ENCODE assay signal across 8 cellular contexts in genomic region chr11:73875840-73876239, GRCh38. TPM values are rescaled to one million over a fixed set of nuclear protein-coding genes. Genes with fewer than 3 reads are reported as not detected.
DNase-seq lines count a peak whose midpoint lies in the region; ATAC-seq, FAIRE-seq and TF ChIP-seq lines count a peak whose summit lies in the region.

No MANE protein-coding gene starts in this region.

- no peak for TF ChIP-seq CTCF in keratinocyte (optimal IDR thresholded peaks at IDR 0.05 in 1 of 3, IDR thresholded peaks at IDR 0.05 in 1 of 3, conservative IDR thresholded peaks at IDR 0.05 in 1 of 3; ENCODE audit: extremely low read depth in 1 of 3, insufficient read depth in 2 of 3, low read length in 3 of 3)

- peak overlapping the region; percentile 99 for H3K9ac ChIP-seq in keratinocyte (ENCODE audit: control insufficient read depth, extremely low read depth, insufficient read depth, low read length)

- peak overlapping the region; percentile 67 to 100 (median 99) for H3K4me3 ChIP-seq in keratinocyte (ENCODE audit: control insufficient read depth in 2 of 3, extremely low read depth in 1 of 3, insufficient read depth in 2 of 3, low read depth in 1 of 3, low read length in 3 of 3)
- H3K4me3 ChIP-seq in thymus (ENCODE audit: low read length): peak overlapping the region; percentile 59

- H3K4me2 ChIP-seq in keratinocyte (ENCODE audit: control insufficient read depth, extremely low read depth, insufficient read depth, low read depth, low read length): peak overlapping the region; percentile 79

- H3K36me3 Mint-ChIP-seq in activated T-cell treated with anti-CD3 and anti-CD28 coated beads, Interleukin-2, amount 50 U/mL, for 24 hours (ENCODE audit: low read depth): peaks cover 80% of the 10 kb centered on the region
- peaks cover 2 to 28% of the 10 kb centered on the region in 2 donors for H3K36me3 Mint-ChIP-seq in activated T-cell treated with anti-CD3 and anti-CD28 coated beads, Interleukin-2, amount 50 U/mL, for 72 hours (ENCODE audit: insufficient read depth in 2 of 2)

- no peaks in the 10 kb centered on the region for H3K27me3 Mint-ChIP-seq in activated T-cell treated with anti-CD3 and anti-CD28 coated beads, Interleukin-2, amount 50 U/mL, for 24 hours
- H3K27me3 Mint-ChIP-seq in activated T-cell treated with anti-CD3 and anti-CD28 coated beads, Interleukin-2, amount 50 U/mL, for 72 hours (ENCODE audit: low read depth): no peaks in the 10 kb centered on the region

- peak overlapping the region; percentile 93 for H3K4me3 Mint-ChIP-seq in activated T-cell treated with anti-CD3 and anti-CD28 coated beads, Interleukin-2, amount 50 U/mL, for 24 hours
- H3K4me3 Mint-ChIP-seq in activated T-cell treated with anti-CD3 and anti-CD28 coated beads, Interleukin-2, amount 50 U/mL, for 72 hours: peak overlapping the region; percentile 96 to 97

- H3K27me3 ChIP-seq in keratinocyte (ENCODE audit: control insufficient read depth, extremely low read depth, insufficient read depth, low read length): no peaks in the 10 kb centered on the region
- H3K27me3 ChIP-seq in thymus (ENCODE audit: control insufficient read depth, insufficient read depth): no peaks in the 10 kb centered on the region

- H4K20me1 ChIP-seq in keratinocyte (ENCODE audit: control insufficient read depth, extremely low read depth, insufficient read depth, low read length): no peaks in the 10 kb centered on the region

- H3K27ac ChIP-seq in keratinocyte (ENCODE audit: control insufficient read depth, insufficient read depth, low read length) (peak overlapping the region; percentile 97), thymus (ENCODE audit: low read depth) (no peak overlapping the region)

- H3K36me3 ChIP-seq in keratinocyte (ENCODE audit: control insufficient read depth in 2 of 2, extremely low read depth in 1 of 2, insufficient read depth in 2 of 2, low read length in 2 of 2) (peaks cover 4 to 23% of the 10 kb centered on the region in 2 experiments), thymus (ENCODE audit: control insufficient read depth, insufficient read depth) (peaks cover 16% of the 10 kb centered on the region)

- H3K79me2 ChIP-seq in keratinocyte (ENCODE audit: control insufficient read depth, insufficient read depth, low read length): peaks cover 36% of the 10 kb centered on the region

- H3K9me1 ChIP-seq in keratinocyte (ENCODE audit: control insufficient read depth, extremely low read depth, insufficient read depth, low read length): no peaks in the 10 kb centered on the region

- peak overlapping the region; percentile 97 for H2AFZ ChIP-seq in keratinocyte (ENCODE audit: control insufficient read depth, low read length)

- no peaks in the 10 kb centered on the region for H3K9me3 Mint-ChIP-seq in activated T-cell treated with anti-CD3 and anti-CD28 coated beads, Interleukin-2, amount 50 U/mL, for 24 hours
- H3K9me3 Mint-ChIP-seq in activated T-cell treated with anti-CD3 and anti-CD28 coated beads, Interleukin-2, amount 50 U/mL, for 72 hours: no peaks in the 10 kb centered on the region

- ATAC-seq in activated T-cell treated with anti-CD3 and anti-CD28 coated beads, Interleukin-2, amount 50 U/mL, for 72 hours (replicated peaks in 1 of 2): no peak

- intact Hi-C loops in posterior vena cava (cut with DNase I): no loop called here

- dilution Hi-C loops in keratinocyte (cut with MboI; ENCODE audit: extremely low pct_ligation_motif_present, low sequenced_read_pairs): no loop called here

- H3K9me3 ChIP-seq in keratinocyte (ENCODE audit: control insufficient read depth, low read depth, low read length): no peaks in the 10 kb centered on the region
- H3K9me3 ChIP-seq in thymus (ENCODE audit: control insufficient read depth): no peaks in the 10 kb centered on the region

- H3K4me1 Mint-ChIP-seq in activated T-cell treated with anti-CD3 and anti-CD28 coated beads, Interleukin-2, amount 50 U/mL, for 24 hours (ENCODE audit: low read depth): peaks cover 43% of the 10 kb centered on the region
- H3K4me1 Mint-ChIP-seq in activated T-cell treated with anti-CD3 and anti-CD28 coated beads, Interleukin-2, amount 50 U/mL, for 72 hours (ENCODE audit: low read depth): peaks cover 47% of the 10 kb centered on the region

- 69% methylated on average over 8 of the region's 8 CpGs for WGBS in thymus

- DNase-seq in activated T-cell treated with anti-CD3 and anti-CD28 coated beads, Interleukin-2, amount 50 U/mL, for 24 hours: peak; percentile 43
- DNase-seq in activated T-cell treated with anti-CD3 and anti-CD28 coated beads, Interleukin-2, amount 50 U/mL, for 1 hour: no peak
- peak in 1 of 2 donors; percentile 2 for DNase-seq in activated T-cell treated with anti-CD3 and anti-CD28 coated beads, Interleukin-2, amount 50 U/mL, for 72 hours
- DNase-seq in keratinocyte (ENCODE audit: low read depth, low spot score): no peak
- DNase-seq in SIG-M5 treated with dmso at 0.1 percent for 504 hours (lab: John Stamatoyannopoulos, UW; ENCODE audit: unreplicated experiment): no peak
- no peak for DNase-seq in RPMI8226
- no peak for DNase-seq in posterior vena cava (ENCODE audit: low spot score)

- peak overlapping the region; percentile 97 for H3K27ac Mint-ChIP-seq in activated T-cell treated with anti-CD3 and anti-CD28 coated beads, Interleukin-2, amount 50 U/mL, for 24 hours
- peak overlapping the region; percentile 96 for H3K27ac Mint-ChIP-seq in activated T-cell treated with anti-CD3 and anti-CD28 coated beads, Interleukin-2, amount 50 U/mL, for 72 hours

- H3K4me1 ChIP-seq in keratinocyte (ENCODE audit: control insufficient read depth, extremely low read depth, insufficient read depth, low read length) (peaks cover 15% of the 10 kb centered on the region), thymus (ENCODE audit: control insufficient read depth, insufficient read depth, low read length) (peaks cover 9% of the 10 kb centered on the region)

- FAIRE-seq in keratinocyte (lab: Jason Lieb, UNC): no peak

RNA-seq across cellular contexts. Expression of gene COA4, which starts 0.8 kb away (rescaled TPM):
- 10 to 100 TPM; 35.4 to 38.1 TPM for total RNA-seq in activated T-cell treated with anti-CD3 and anti-CD28 coated beads, Interleukin-2, amount 50 U/mL, for 72 hours
- polyA plus RNA-seq in keratinocyte (81.2 to 97.0 TPM (median 82.2 TPM) in 3 replicates), thymus (60.5 TPM)
- 79.8 TPM for polyA plus RNA-seq in keratinocyte (2011; ENCODE audit: low read depth)
- polyA plus RNA-seq in keratinocyte (2011; cell fraction: cytosol; rRNA removed): 102 TPM in 2 replicates
- 55.5 and 59.9 TPM in 2 replicates for polyA plus RNA-seq in keratinocyte (2011; cell fraction: nucleus; rRNA removed)
- 50.2 and 93.6 TPM in 2 replicates for polyA plus RNA-seq in keratinocyte (2012; ENCODE audit: low replicate concordance)
- 31.7 to 46.3 TPM (median 37.3 TPM) in 3 replicates for polyA minus RNA-seq in keratinocyte
- 46.0 TPM for polyA minus RNA-seq in keratinocyte (2011; cell fraction: cytosol; rRNA and poly(A)+ RNA removed)
- 9.0 and 15.7 TPM in 2 replicates for polyA minus RNA-seq in keratinocyte (2011; cell fraction: nucleus; rRNA and poly(A)+ RNA removed)
- 10 to 100 TPM; 36.3 to 37.2 TPM for total RNA-seq in posterior vena cava

RNA-seq across cellular contexts. Expression of gene PAAF1, which starts 1.0 kb away (rescaled TPM):
- 10 to 100 TPM; 36.8 to 38.9 TPM for total RNA-seq in activated T-cell treated with anti-CD3 and anti-CD28 coated beads, Interleukin-2, amount 50 U/mL, for 72 hours
- polyA plus RNA-seq in keratinocyte (14.1 to 23.3 TPM (median 19.1 TPM) in 3 replicates), thymus (24.7 TPM)
- polyA plus RNA-seq in keratinocyte (2011; ENCODE audit: low read depth): 8.9 TPM
- 17.6 and 20.9 TPM in 2 replicates for polyA plus RNA-seq in keratinocyte (2011; cell fraction: cytosol; rRNA removed)
- 19.5 and 21.1 TPM in 2 replicates for polyA plus RNA-seq in keratinocyte (2011; cell fraction: nucleus; rRNA removed)
- polyA plus RNA-seq in keratinocyte (2012; ENCODE audit: low replicate concordance): 22.5 and 22.9 TPM in 2 replicates
- polyA minus RNA-seq in keratinocyte: 13.4 to 16.8 TPM (median 14.5 TPM) in 3 replicates
- 4.0 TPM for polyA minus RNA-seq in keratinocyte (2011; cell fraction: cytosol; rRNA and poly(A)+ RNA removed)
- 5.3 and 19.8 TPM in 2 replicates for polyA minus RNA-seq in keratinocyte (2011; cell fraction: nucleus; rRNA and poly(A)+ RNA removed)
- total RNA-seq in posterior vena cava: 10 to 100 TPM in 1 of 2 donors, 1 to 10 TPM in 1; 9.5 to 14.6 TPM
